Comparison of ENCODE assay signal across 8 cellular contexts in the genomic region with DNA sequence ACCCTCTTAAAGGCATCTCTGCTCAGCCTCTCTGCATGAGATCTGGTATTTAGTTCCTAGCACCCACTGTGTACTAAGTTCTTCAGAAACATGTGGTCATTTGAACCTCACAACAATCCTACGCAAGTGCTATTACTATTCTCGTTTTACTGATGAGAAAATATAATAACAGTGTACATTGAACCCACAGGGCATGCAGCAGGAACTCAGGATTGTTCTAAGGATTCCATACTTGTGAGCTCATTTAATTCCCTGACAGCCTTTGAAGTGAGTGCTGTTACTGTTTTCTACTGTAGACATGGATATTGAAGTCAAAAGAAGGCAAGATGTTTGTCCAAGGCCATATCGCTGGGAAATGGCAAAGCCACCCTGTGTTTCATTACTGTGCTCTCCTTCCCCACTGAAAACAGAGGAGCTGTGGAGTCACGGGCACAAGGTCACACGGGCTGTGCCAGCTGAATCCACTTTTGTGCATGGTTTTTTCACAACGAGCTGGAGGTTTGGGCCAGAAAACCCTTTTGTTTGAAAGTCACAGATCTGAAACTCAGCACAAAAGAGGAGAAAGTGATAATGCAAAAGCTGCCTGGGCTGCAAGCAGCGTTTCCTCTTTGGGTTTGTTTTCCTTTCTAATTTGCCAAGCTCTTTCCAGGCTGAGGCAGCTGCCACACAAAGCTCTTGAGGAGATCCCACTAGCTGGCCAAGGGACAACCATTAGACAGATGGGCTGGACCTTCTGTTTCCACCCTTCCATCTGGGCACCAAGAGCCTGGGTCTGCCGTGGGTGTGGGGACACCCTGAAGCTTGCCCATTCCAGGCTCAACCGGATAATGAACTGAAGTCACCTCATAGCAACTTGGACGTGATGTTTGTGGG.
DNase-seq lines count a peak whose midpoint lies in the region; ATAC-seq and TF ChIP-seq lines count a peak whose summit lies in the region.

No MANE protein-coding gene starts in this region.

- no peaks in the 10 kb centered on the region for H3K36me3 ChIP-seq in HAP-1 (replicated peaks)
- H3K36me3 ChIP-seq in testis (ENCODE audit: low read depth, missing control alignments): no peaks in the 10 kb centered on the region

- H3K9me3 ChIP-seq in HAP-1 (no peaks in the 10 kb centered on the region), testis (no peaks in the 10 kb centered on the region)

- POLR2A ChIA-PET in T-cell (lab: Charles Lee): no interaction called here

- no peak overlapping the region for H3K4me3 ChIP-seq in fibroblast of mammary gland (ENCODE audit: control insufficient read depth, low read depth, low read length)
- H3K4me3 ChIP-seq in HAP-1: no peak overlapping the region
- H3K4me3 ChIP-seq in testis: no peak overlapping the region

- intact Hi-C loops in activated naive CD4-positive, alpha-beta T cell treated with anti-CD3 and anti-CD28 coated beads for 36 hours (cut with micrococcal nuclease): loop anchor here (1.0 to 10.0 kb wide), 10 partner anchors 20 to 1577 kb away; a partner anchor contains a TSS
- intact Hi-C loops in testis (cut with DNase I; ENCODE audit: low total_unique reads): loop anchor here (10.0 kb wide), 1 partner anchor 152 kb away; no protein-coding TSS in a partner anchor

- peak in 3 of 4 experiments; percentile 17 to 31 (median 30) for ATAC-seq in T-cell (replicated peaks in 1 of 4)

- TF ChIP-seq POLR2A in testis (IDR thresholded peaks at IDR 0.05): no peak

- H3K27me3 Mint-ChIP-seq in activated naive CD4-positive, alpha-beta T cell treated with anti-CD3 and anti-CD28 coated beads for 36 hours (ENCODE audit: low read depth): no peaks in the 10 kb centered on the region
- H3K27me3 Mint-ChIP-seq in T-cell: no peaks in the 10 kb centered on the region

- H3K4me3 Mint-ChIP-seq in activated naive CD4-positive, alpha-beta T cell treated with anti-CD3 and anti-CD28 coated beads for 36 hours: peak overlapping the region; percentile 46
- H3K4me3 Mint-ChIP-seq in T-cell: peak overlapping the region; percentile 28 to 79 (median 37)

- H3K27ac Mint-ChIP-seq in activated naive CD4-positive, alpha-beta T cell treated with anti-CD3 and anti-CD28 coated beads for 36 hours: peak overlapping the region; percentile 70
- peak overlapping the region; percentile 89 for H3K27ac Mint-ChIP-seq in T-cell

- CTCF ChIA-PET in activated naive CD4-positive, alpha-beta T cell treated with anti-CD3 and anti-CD28 coated beads for 36 hours (lab: Charles Lee): interaction anchor here (0.5 to 9.6 kb wide), 14 partner anchors 7 to 441 kb away, joined by 3 to 134 read pairs (median 3); no protein-coding TSS in a partner anchor
- CTCF ChIA-PET in T-cell (lab: Charles Lee): interaction anchor here (0.6 to 3.7 kb wide), 10 partner anchors 9 to 419 kb away, joined by 3 to 33 read pairs (median 3); no protein-coding TSS in a partner anchor

- H3K36me3 Mint-ChIP-seq in activated naive CD4-positive, alpha-beta T cell treated with anti-CD3 and anti-CD28 coated beads for 36 hours (ENCODE audit: low read depth): no peaks in the 10 kb centered on the region
- H3K36me3 Mint-ChIP-seq in T-cell: no peaks in the 10 kb centered on the region

- no peak overlapping the region for H3K27ac ChIP-seq in testis

- H3K27me3 ChIP-seq in HAP-1 (ENCODE audit: low read depth): no peaks in the 10 kb centered on the region
- no peaks in the 10 kb centered on the region for H3K27me3 ChIP-seq in testis

- DNase-seq in activated naive CD4-positive, alpha-beta T cell treated with anti-CD3 and anti-CD28 coated beads for 36 hours: peak; percentile 34
- no peak for DNase-seq in activated naive CD4-positive, alpha-beta T cell treated with Interleukin-2 at 50 U/mL for 16 hours
- DNase-seq in T-cell (no peak), fibroblast of mammary gland (ENCODE audit: low read depth) (peak; percentile 46), renal cortical epithelial cell (ENCODE audit: low read depth) (peak; percentile 63), HAP-1 (ENCODE audit: low spot score in 2 of 2) (no peak), NCI-H1694 (lab: John Stamatoyannopoulos, UW) (no peak), testis (no peak)

- WGBS in testis, 2 donors: 45% methylated on average over 10 of the region's 10 CpGs

- TF ChIP-seq CTCF in fibroblast of mammary gland (conservative IDR thresholded peaks at IDR 0.05; ENCODE audit: control insufficient read depth, insufficient read depth, low read depth, low read length): no peak
- TF ChIP-seq CTCF in testis (IDR thresholded peaks at IDR 0.05): no peak

- H3K9me3 Mint-ChIP-seq in activated naive CD4-positive, alpha-beta T cell treated with anti-CD3 and anti-CD28 coated beads for 36 hours: no peaks in the 10 kb centered on the region
- H3K9me3 Mint-ChIP-seq in T-cell: no peaks in the 10 kb centered on the region

- in situ Hi-C loops in HAP-1 (cut with MboI; ENCODE audit: low sequenced_read_pairs): loop anchor here (10.0 kb wide), 1 partner anchor 162 kb away; no protein-coding TSS in a partner anchor

- H3K4me1 ChIP-seq in HAP-1 (no peaks in the 10 kb centered on the region), testis (peaks cover 10% of the 10 kb centered on the region)

- peaks cover 27% of the 10 kb centered on the region for H3K4me1 Mint-ChIP-seq in activated naive CD4-positive, alpha-beta T cell treated with anti-CD3 and anti-CD28 coated beads for 36 hours (ENCODE audit: low read depth)
- peaks cover 30 to 32% (median 32%) of the 10 kb centered on the region in 3 donors for H3K4me1 Mint-ChIP-seq in T-cell

Comparison
In these comparisons a context has a peak if more than half of its experiments do, and no peak if none do; other contexts are left out.
1. DNase-seq: peak in activated naive CD4-positive, alpha-beta T cell treated with anti-CD3 and anti-CD28 coated beads for 36 hours (single experiment), fibroblast of mammary gland (single experiment) and renal cortical epithelial cell (single experiment); none in activated naive CD4-positive, alpha-beta T cell treated with Interleukin-2 at 50 U/mL for 16 hours (single experiment), T-cell (0 of 34), HAP-1 (0 of 2), NCI-H1694 (single experiment) and testis (single experiment).